ENCODE assay signal across 1 cellular context in genomic region chr12:4015225-4016076, GRCh38.
TF ChIP-seq lines count a peak whose summit lies in the region.

No MANE protein-coding gene starts in this region.

TF ChIP-seq in liver, 16 proteins besides CTCF, POLR2A, EP300 and RAD21 (continued from another document):
- TF ChIP-seq, protein P1, sequence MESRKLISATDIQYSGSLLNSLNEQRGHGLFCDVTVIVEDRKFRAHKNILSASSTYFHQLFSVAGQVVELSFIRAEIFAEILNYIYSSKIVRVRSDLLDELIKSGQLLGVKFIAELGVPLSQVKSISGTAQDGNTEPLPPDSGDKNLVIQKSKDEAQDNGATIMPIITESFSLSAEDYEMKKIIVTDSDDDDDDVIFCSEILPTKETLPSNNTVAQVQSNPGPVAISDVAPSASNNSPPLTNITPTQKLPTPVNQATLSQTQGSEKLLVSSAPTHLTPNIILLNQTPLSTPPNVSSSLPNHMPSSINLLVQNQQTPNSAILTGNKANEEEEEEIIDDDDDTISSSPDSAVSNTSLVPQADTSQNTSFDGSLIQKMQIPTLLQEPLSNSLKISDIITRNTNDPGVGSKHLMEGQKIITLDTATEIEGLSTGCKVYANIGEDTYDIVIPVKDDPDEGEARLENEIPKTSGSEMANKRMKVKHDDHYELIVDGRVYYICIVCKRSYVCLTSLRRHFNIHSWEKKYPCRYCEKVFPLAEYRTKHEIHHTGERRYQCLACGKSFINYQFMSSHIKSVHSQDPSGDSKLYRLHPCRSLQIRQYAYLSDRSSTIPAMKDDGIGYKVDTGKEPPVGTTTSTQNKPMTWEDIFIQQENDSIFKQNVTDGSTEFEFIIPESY (IDR thresholded peaks at IDR 0.05), result no peak
- TF ChIP-seq SP1 (IDR thresholded peaks at IDR 0.05) (peak; percentile 45), JUND (IDR thresholded peaks at IDR 0.05) (peak; percentile 31 to 53), HNF4G (IDR thresholded peaks at IDR 0.05) (no peak), GABPA (IDR thresholded peaks at IDR 0.05 in 1 of 2, conservative IDR thresholded peaks at IDR 0.05 in 1 of 2) (no peak)
- TF ChIP-seq, protein P2, sequence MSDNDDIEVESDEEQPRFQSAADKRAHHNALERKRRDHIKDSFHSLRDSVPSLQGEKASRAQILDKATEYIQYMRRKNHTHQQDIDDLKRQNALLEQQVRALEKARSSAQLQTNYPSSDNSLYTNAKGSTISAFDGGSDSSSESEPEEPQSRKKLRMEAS (IDR thresholded peaks at IDR 0.05), result no peak
- TF ChIP-seq, protein P3, sequence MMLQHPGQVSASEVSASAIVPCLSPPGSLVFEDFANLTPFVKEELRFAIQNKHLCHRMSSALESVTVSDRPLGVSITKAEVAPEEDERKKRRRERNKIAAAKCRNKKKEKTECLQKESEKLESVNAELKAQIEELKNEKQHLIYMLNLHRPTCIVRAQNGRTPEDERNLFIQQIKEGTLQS (IDR thresholded peaks at IDR 0.05), result no peak
